8 cellular contexts compared by ENCODE assay signal in the genomic region with DNA sequence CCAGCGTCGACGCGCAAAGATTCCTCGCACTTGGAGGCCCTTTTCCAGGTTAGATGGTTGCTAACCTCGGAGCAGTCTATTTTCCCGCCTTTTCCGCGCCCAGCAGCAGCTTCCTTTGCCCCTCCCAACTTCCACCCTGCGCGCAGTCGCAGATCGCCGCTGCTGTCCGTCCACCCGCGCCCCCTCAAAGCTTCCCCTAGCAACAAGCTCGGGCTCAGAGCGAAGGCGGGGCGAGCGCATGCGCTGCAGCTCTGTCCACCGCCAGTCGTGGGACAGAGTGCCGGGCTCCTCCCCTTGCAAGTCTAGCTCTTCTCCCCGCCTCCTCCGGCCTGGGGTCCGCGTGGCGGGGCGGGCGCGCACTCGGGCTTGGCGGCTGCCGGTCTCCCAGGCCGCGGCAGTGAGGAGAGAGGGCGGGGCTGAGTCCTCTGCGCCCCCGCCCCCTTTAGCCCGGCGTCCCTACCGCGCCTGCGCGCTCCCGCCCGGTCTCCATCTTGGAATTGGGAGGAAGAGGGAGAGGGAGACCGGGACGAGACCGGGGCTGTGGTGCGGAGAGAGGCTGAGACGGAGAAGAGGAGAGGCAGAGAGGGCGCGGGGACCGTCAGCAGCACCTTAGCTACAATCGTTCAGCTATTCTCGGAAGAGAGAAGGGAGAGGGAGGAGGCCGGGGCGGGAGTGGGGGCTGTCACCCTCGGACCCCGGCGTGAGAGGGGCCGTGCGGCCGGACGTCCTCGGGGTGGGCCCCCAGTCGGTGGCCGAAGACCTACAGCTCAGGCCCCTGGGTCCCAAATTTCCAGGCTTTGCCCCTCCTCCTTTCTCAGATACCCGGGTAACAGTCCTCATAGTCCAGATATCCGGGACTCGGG. TPM values are rescaled to one million over a fixed set of nuclear protein-coding genes. Genes with fewer than 3 reads are reported as not detected.
DNase-seq lines count a peak whose midpoint lies in the region; ATAC-seq and TF ChIP-seq lines count a peak whose summit lies in the region.

A gene (plus strand): TSS at position 485 of the 863 bp plus-strand sequence. CDS start 3,905 bp downstream, outside the sequence.

- TF ChIP-seq CTCF in AG10803 (conservative IDR thresholded peaks at IDR 0.05; ENCODE audit: low read length) (no peak), spleen (IDR thresholded peaks at IDR 0.05 in 8 of 11, conservative IDR thresholded peaks at IDR 0.05 in 3 of 11) (peak in 1 of 11 experiments; percentile 36)

- H3K27ac ChIP-seq in caudate nucleus (ENCODE audit: low read depth, low read length) (peak within 1 kb of the TSS; percentile 97), spleen (peak within 1 kb of the TSS; percentile 91 to 96 (median 95))

- WGBS in spleen, 5 donors, result 3 to 6% (median 4%) methylated on average over 43 to 75 of the region's 75 CpGs

- H3K9me3 ChIP-seq in spleen, result no peaks in the 10 kb centered on the region

- intact Hi-C loops in spleen (cut with DNase I; ENCODE audit: low total_unique reads), result loop anchor here (2.0 kb wide), 1 partner anchor 21 kb away; a partner anchor contains a TSS

- ATAC-seq in GM19035 (IDR thresholded peaks at IDR 0.05; ENCODE audit: unreplicated experiment) (peak; percentile 96), HG03354 (IDR thresholded peaks at IDR 0.05; ENCODE audit: poor library complexity, severe bottlenecking, unreplicated experiment) (peak; percentile 93)

- peak in 2 of 3 donors; percentile 48 to 50 for TF ChIP-seq POLR2A in spleen (IDR thresholded peaks at IDR 0.05)

- H3K4me3 ChIP-seq in AG10803 (ENCODE audit: low read length) (peak within 1 kb of the TSS; percentile 92), spleen (peak within 1 kb of the TSS; percentile 76 to 99 (median 94))

- DNase-seq in AG10803 (ENCODE audit: low read depth), result peak; percentile 99
- peak; percentile 94 to 99 for DNase-seq in NCI-H446 (lab: John Stamatoyannopoulos, UW)
- peak; percentile 88 to 93 (median 90) for DNase-seq in activated CD4-positive, CD25-positive, alpha-beta regulatory T cell (lab: John Stamatoyannopoulos, UW)
- DNase-seq in caudate nucleus (lab: John Stamatoyannopoulos, UW), result peak; percentile 84 to 100 (median 98)
- peak; percentile 97 for DNase-seq in inferior parietal cortex (ENCODE audit: extremely low spot score)
- peak; percentile 100 for DNase-seq in spleen

- peaks cover 23 to 60% (median 44%) of the 10 kb centered on the region in 6 donors for H3K4me1 ChIP-seq in spleen

- H3K27me3 ChIP-seq in spleen (replicated peaks in 1 of 7), result no peaks in the 10 kb centered on the region

- peaks cover 0 to 55% (median 31%) of the 10 kb centered on the region in 6 donors for H3K36me3 ChIP-seq in spleen

RNA-seq across cellular contexts. Expression of the gene that starts here (rescaled TPM):
- 10 to 100 TPM; 60.0 to 96.5 (median 78.6) TPM for total RNA-seq in spleen
- polyA plus RNA-seq in spleen, result 10 to 100 TPM; 13.2 to 52.0 (median 18.5) TPM

Comparison
In these comparisons a context has a peak if more than half of its experiments do, and no peak if none do; other contexts are left out.
1. Peak in every context shown above with its lines: DNase-seq, ATAC-seq, H3K4me3 ChIP-seq and H3K27ac ChIP-seq.